Comparison of ENCODE assay signal across 21 cellular contexts in the genomic region with DNA sequence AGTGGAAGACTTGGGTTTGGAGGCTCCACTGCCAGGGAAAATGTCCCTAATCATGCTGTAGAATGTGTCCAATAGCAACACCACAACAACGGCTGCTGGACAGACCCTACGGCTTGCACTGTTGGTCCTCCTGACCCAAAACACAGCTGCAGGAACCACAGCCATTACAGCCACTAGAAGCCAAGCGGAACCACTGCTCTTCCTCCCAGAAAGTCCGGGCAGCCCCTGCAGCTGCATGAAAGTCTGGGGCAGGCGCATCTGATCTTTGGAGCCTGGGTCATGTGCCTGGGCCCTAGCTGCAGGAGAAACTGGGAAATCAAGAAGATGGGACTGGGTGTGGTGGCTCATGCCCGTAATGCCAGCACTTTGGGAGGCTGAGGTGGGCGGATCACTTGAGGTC.
"Had no signal": no experiment of that assay in that cellular context is flagged by ENCODE, and none has a peak within 500 bp of the region (broad histone marks: within the 10 kb centered on the region; RNA-seq: fewer than 3 reads in every experiment).

No MANE protein-coding gene starts in this region.

- H3K4me1 Mint-ChIP-seq: naive thymus-derived CD8-positive, alpha-beta T cell; neural crest cell had no signal

- ATAC-seq: esophagus mucosa; heart right ventricle; mucosa of descending colon; naive thymus-derived CD8-positive, alpha-beta T cell had no signal

- H3K9me3 ChIP-seq: heart right ventricle, mucosa of descending colon, ovary, right atrium auricular region, sigmoid colon, stomach, thoracic aorta, transverse colon had no signal

- H3K4me3 ChIP-seq: heart right ventricle, mucosa of descending colon, ovary, right atrium auricular region, sigmoid colon, skin epidermis, stomach, thoracic aorta, transverse colon had no signal

- DNase-seq: effector memory CD4-positive, alpha-beta T cell; heart right ventricle; hypothalamus; kidney glomerular epithelial cell; mammary epithelial cell; mucosa of descending colon; naive thymus-derived CD8-positive, alpha-beta T cell; nucleus accumbens; ovary; sigmoid colon; stimulated activated CD4-positive, alpha-beta T cell treated with anti-CD3 and anti-CD28 coated beads, Interleukin-2, amount 100 ng/mL, for 24 hours; stimulated activated CD4-positive, alpha-beta T cell treated with anti-CD3 and anti-CD28 coated beads, Interleukin-4, amount 100 ng/mL, for 4 hours; stimulated activated naive CD4-positive, alpha-beta T cell; stomach; substantia nigra; transverse colon had no signal

- H3K9me3 Mint-ChIP-seq: naive thymus-derived CD8-positive, alpha-beta T cell; neural crest cell had no signal

- H3K4me1 ChIP-seq: heart right ventricle, right atrium auricular region, stomach, transverse colon had no signal

- H3K36me3 ChIP-seq: heart right ventricle, ovary, right atrium auricular region, stomach, thoracic aorta, transverse colon had no signal

- H3K4me3 Mint-ChIP-seq: naive thymus-derived CD8-positive, alpha-beta T cell; neural crest cell had no signal

- H3K27ac ChIP-seq: heart right ventricle, ovary, right atrium auricular region, sigmoid colon, skin epidermis, stomach, thoracic aorta, transverse colon had no signal

- H3K36me3 Mint-ChIP-seq: naive thymus-derived CD8-positive, alpha-beta T cell had no signal

- H3K27me3 ChIP-seq: heart right ventricle, ovary, right atrium auricular region, sigmoid colon, transverse colon had no signal
